Comparison of ENCODE assay signal across 12 cellular contexts in genomic region chr11:123519055-123519796, GRCh38.
DNase-seq lines count a peak whose midpoint lies in the region; ATAC-seq lines count a peak whose summit lies in the region.
"Had no signal": no experiment of that assay in that cellular context is flagged by ENCODE, and none has a peak within 500 bp of the region (broad histone marks: within the 10 kb centered on the region; RNA-seq: fewer than 3 reads in every experiment).

No MANE protein-coding gene starts in this region.

- DNase-seq in activated naive CD8-positive, alpha-beta T cell treated with anti-CD3 and anti-CD28 coated beads, Interleukin-2, amount 50 U/mL, for 24 hours = no peak
- no peak for DNase-seq in activated naive CD8-positive, alpha-beta T cell treated with anti-CD3 and anti-CD28 coated beads for 36 hours
- DNase-seq in right cardiac atrium (no peak), AG08396 (ENCODE audit: low spot score) (no peak)
- DNase-seq in activated CD4-positive, alpha-beta T cell treated with anti-CD3 and anti-CD28 coated beads, Interleukin-2, amount 10 ng/mL, durations not matched to agents 24 days and 14 days = no peak
- DNase-seq: activated T-cell treated with anti-CD3 and anti-CD28 coated beads, Interleukin-2, amount 50 U/mL, for 1 hour; effector memory CD8-positive, alpha-beta T cell; NCI-H187 had no signal

- intact Hi-C loops in right cardiac atrium (cut with DNase I) = loop anchor here in 1 of 4 donors (5.0 kb wide), 1 partner anchor 43 kb away; no protein-coding TSS in a partner anchor
- intact Hi-C loops in activated CD4-positive, alpha-beta T cell treated with anti-CD3 and anti-CD28 coated beads, Interleukin-2, amount 10 ng/mL, durations not matched to agents 24 days and 14 days (cut with micrococcal nuclease) = no loop called here

- H3K27me3 Mint-ChIP-seq in activated naive CD8-positive, alpha-beta T cell treated with anti-CD3 and anti-CD28 coated beads, Interleukin-2, amount 50 U/mL, for 24 hours = peaks cover 2% of the 10 kb centered on the region
- H3K27me3 Mint-ChIP-seq in activated naive CD8-positive, alpha-beta T cell treated with anti-CD3 and anti-CD28 coated beads for 36 hours = no peaks in the 10 kb centered on the region
- no peaks in the 10 kb centered on the region for H3K27me3 Mint-ChIP-seq in activated T-helper 17 cell treated with anti-CD3 and anti-CD28 coated beads, Interleukin-2, amount 50 U/mL, for 72 hours
- no peaks in the 10 kb centered on the region for H3K27me3 Mint-ChIP-seq in activated CD4-positive, alpha-beta T cell treated with anti-CD3 and anti-CD28 coated beads, Interleukin-2, amount 10 ng/mL, durations not matched to agents 24 days and 14 days

- H3K9me3 ChIP-seq in right cardiac atrium (ENCODE audit: control insufficient read depth, low read length) = no peaks in the 10 kb centered on the region
- H3K9me3 ChIP-seq: prostate gland had no signal

- H3K27me3 ChIP-seq in right cardiac atrium (ENCODE audit: control insufficient read depth, insufficient read depth) = no peaks in the 10 kb centered on the region

- 40% methylated on average over 11 of the region's 11 CpGs for WGBS in right cardiac atrium

- no peaks in the 10 kb centered on the region for H3K36me3 Mint-ChIP-seq in activated naive CD8-positive, alpha-beta T cell treated with anti-CD3 and anti-CD28 coated beads, Interleukin-2, amount 50 U/mL, for 24 hours (ENCODE audit: low read depth)
- H3K36me3 Mint-ChIP-seq in activated naive CD8-positive, alpha-beta T cell treated with anti-CD3 and anti-CD28 coated beads for 36 hours = no peaks in the 10 kb centered on the region
- H3K36me3 Mint-ChIP-seq in activated T-helper 17 cell treated with anti-CD3 and anti-CD28 coated beads, Interleukin-2, amount 50 U/mL, for 72 hours (ENCODE audit: low read depth) = peaks cover 6% of the 10 kb centered on the region
- H3K36me3 Mint-ChIP-seq in activated CD4-positive, alpha-beta T cell treated with anti-CD3 and anti-CD28 coated beads, Interleukin-2, amount 10 ng/mL, durations not matched to agents 24 days and 14 days (ENCODE audit: low read depth) = peaks cover 37% of the 10 kb centered on the region

- no peaks in the 10 kb centered on the region for H3K9me3 Mint-ChIP-seq in activated naive CD8-positive, alpha-beta T cell treated with anti-CD3 and anti-CD28 coated beads, Interleukin-2, amount 50 U/mL, for 24 hours
- peaks cover 2% of the 10 kb centered on the region for H3K9me3 Mint-ChIP-seq in activated naive CD8-positive, alpha-beta T cell treated with anti-CD3 and anti-CD28 coated beads for 36 hours
- H3K9me3 Mint-ChIP-seq in activated T-helper 17 cell treated with anti-CD3 and anti-CD28 coated beads, Interleukin-2, amount 50 U/mL, for 72 hours = no peaks in the 10 kb centered on the region
- H3K9me3 Mint-ChIP-seq in activated CD4-positive, alpha-beta T cell treated with anti-CD3 and anti-CD28 coated beads, Interleukin-2, amount 10 ng/mL, durations not matched to agents 24 days and 14 days = no peaks in the 10 kb centered on the region
- H3K9me3 Mint-ChIP-seq: effector memory CD8-positive, alpha-beta T cell had no signal

- peak; percentile 48 for ATAC-seq in activated naive CD8-positive, alpha-beta T cell treated with anti-CD3 and anti-CD28 coated beads, Interleukin-2, amount 50 U/mL, for 24 hours
- ATAC-seq in activated T-helper 17 cell treated with anti-CD3 and anti-CD28 coated beads, Interleukin-2, amount 50 U/mL, for 72 hours (replicated peaks) = peak; percentile 18
- ATAC-seq in right cardiac atrium (peak; percentile 53 to 84), GM19455 (IDR thresholded peaks at IDR 0.05; ENCODE audit: unreplicated experiment) (no peak)

- H3K4me3 ChIP-seq in right cardiac atrium (ENCODE audit: low read length) = no peak overlapping the region
- H3K4me3 ChIP-seq: prostate gland had no signal

- no peak overlapping the region for H3K27ac Mint-ChIP-seq in activated naive CD8-positive, alpha-beta T cell treated with anti-CD3 and anti-CD28 coated beads, Interleukin-2, amount 50 U/mL, for 24 hours
- H3K27ac Mint-ChIP-seq in activated naive CD8-positive, alpha-beta T cell treated with anti-CD3 and anti-CD28 coated beads for 36 hours = no peak overlapping the region
- H3K27ac Mint-ChIP-seq in activated T-helper 17 cell treated with anti-CD3 and anti-CD28 coated beads, Interleukin-2, amount 50 U/mL, for 72 hours = no peak overlapping the region
- no peak overlapping the region for H3K27ac Mint-ChIP-seq in activated CD4-positive, alpha-beta T cell treated with anti-CD3 and anti-CD28 coated beads, Interleukin-2, amount 10 ng/mL, durations not matched to agents 24 days and 14 days

- H3K4me1 Mint-ChIP-seq in activated naive CD8-positive, alpha-beta T cell treated with anti-CD3 and anti-CD28 coated beads, Interleukin-2, amount 50 U/mL, for 24 hours = peaks cover 19% of the 10 kb centered on the region
- H3K4me1 Mint-ChIP-seq in activated naive CD8-positive, alpha-beta T cell treated with anti-CD3 and anti-CD28 coated beads for 36 hours = peaks cover 11% of the 10 kb centered on the region
- H3K4me1 Mint-ChIP-seq in activated T-helper 17 cell treated with anti-CD3 and anti-CD28 coated beads, Interleukin-2, amount 50 U/mL, for 72 hours = peaks cover 24% of the 10 kb centered on the region
- peaks cover 33% of the 10 kb centered on the region for H3K4me1 Mint-ChIP-seq in activated CD4-positive, alpha-beta T cell treated with anti-CD3 and anti-CD28 coated beads, Interleukin-2, amount 10 ng/mL, durations not matched to agents 24 days and 14 days

- H3K4me1 ChIP-seq in right cardiac atrium (ENCODE audit: control insufficient read depth, insufficient read depth, low read length) = peaks cover 13% of the 10 kb centered on the region
- H3K4me1 ChIP-seq: prostate gland had no signal

- no peak overlapping the region for H3K4me3 Mint-ChIP-seq in activated naive CD8-positive, alpha-beta T cell treated with anti-CD3 and anti-CD28 coated beads, Interleukin-2, amount 50 U/mL, for 24 hours
- no peak overlapping the region for H3K4me3 Mint-ChIP-seq in activated naive CD8-positive, alpha-beta T cell treated with anti-CD3 and anti-CD28 coated beads for 36 hours
- H3K4me3 Mint-ChIP-seq in activated T-helper 17 cell treated with anti-CD3 and anti-CD28 coated beads, Interleukin-2, amount 50 U/mL, for 72 hours = no peak overlapping the region
- H3K4me3 Mint-ChIP-seq in activated CD4-positive, alpha-beta T cell treated with anti-CD3 and anti-CD28 coated beads, Interleukin-2, amount 10 ng/mL, durations not matched to agents 24 days and 14 days = no peak overlapping the region

- H3K27ac ChIP-seq in right cardiac atrium (ENCODE audit: low read length) (no peak overlapping the region), temporal lobe (ENCODE audit: low read depth, low read length) (peak overlapping the region; percentile 64)
- H3K27ac ChIP-seq: prostate gland had no signal
